In genomic region chr1:245923215-245923614, GRCh38 we compare ENCODE assay signal across 25 cellular contexts.
"Had no signal": no experiment of that assay in that cellular context is flagged by ENCODE, and none has a peak within 500 bp of the region (broad histone marks: within the 10 kb centered on the region; RNA-seq: fewer than 3 reads in every experiment).

No MANE protein-coding gene starts in this region.

- H3K4me1 Mint-ChIP-seq: natural killer cell; stimulated activated naive CD8-positive, alpha-beta T cell treated with anti-CD3 and anti-CD28 coated beads, Interleukin-15, amount 100 ng/mL, for 72 hours had no signal

- H3K27me3 Mint-ChIP-seq: stimulated activated naive CD8-positive, alpha-beta T cell treated with anti-CD3 and anti-CD28 coated beads, Interleukin-15, amount 100 ng/mL, for 72 hours had no signal

- H3K4me3 ChIP-seq: dorsolateral prefrontal cortex, gastrocnemius medialis, lower lobe of right lung, pancreas, smooth muscle cell, suprapubic skin, transverse colon, upper lobe of right lung, vagina had no signal

- H3K9me3 ChIP-seq: gastrocnemius medialis, neutrophil, pancreas, suprapubic skin, transverse colon, upper lobe of right lung, vagina had no signal

- H3K27ac ChIP-seq: dorsolateral prefrontal cortex, epithelial cell of prostate, gastrocnemius medialis, lower lobe of right lung, neutrophil, pancreas, suprapubic skin, transverse colon, upper lobe of right lung, vagina had no signal

- H3K4me1 ChIP-seq: gastrocnemius medialis, lower lobe of right lung, pancreas, suprapubic skin, transverse colon, upper lobe of right lung, vagina had no signal

- H3K4me2 ChIP-seq: smooth muscle cell had no signal

- H3K27ac Mint-ChIP-seq: natural killer cell; stimulated activated naive CD8-positive, alpha-beta T cell treated with anti-CD3 and anti-CD28 coated beads, Interleukin-15, amount 100 ng/mL, for 72 hours had no signal

- H3K4me3 Mint-ChIP-seq: natural killer cell; stimulated activated naive CD8-positive, alpha-beta T cell treated with anti-CD3 and anti-CD28 coated beads, Interleukin-15, amount 100 ng/mL, for 72 hours had no signal

- H3K36me3 ChIP-seq: gastrocnemius medialis, lower lobe of right lung, neutrophil, pancreas, suprapubic skin, transverse colon, upper lobe of right lung, vagina had no signal

- ATAC-seq: esophagus mucosa; gastrocnemius medialis; left ventricle myocardium superior; lower lobe of right lung; natural killer cell; pancreas; sciatic nerve; stimulated activated naive CD8-positive, alpha-beta T cell treated with anti-CD3 and anti-CD28 coated beads, Interleukin-15, amount 100 ng/mL, for 72 hours; upper lobe of right lung had no signal

- DNase-seq: dorsolateral prefrontal cortex; effector CD4-positive, alpha-beta T cell; foreskin fibroblast; gastrocnemius medialis; head of caudate nucleus; left ventricle myocardium superior; lower lobe of right lung; natural killer cell; pancreas; retina; stimulated activated CD4-positive, alpha-beta T cell treated with anti-CD3 and anti-CD28 coated beads, Interleukin-12 subunit alpha, Interleukin-12 subunit beta, amount 100 ng/mL, for 4 hours; stimulated activated CD4-positive, alpha-beta T cell treated with anti-CD3 and anti-CD28 coated beads, Interleukin-1b, Interleukin-23, amount 100 ng/mL, for 48 hours; stimulated activated CD4-positive, alpha-beta T cell treated with anti-CD3 and anti-CD28 coated beads, Interleukin-4, amount 100 ng/mL, for 1 hour; stimulated activated CD8-positive, alpha-beta memory T cell treated with anti-CD3 and anti-CD28 coated beads, Interleukin-4, amount 100 ng/mL, for 48 hours; stimulated activated naive CD4-positive, alpha-beta T cell; stimulated activated naive CD8-positive, alpha-beta T cell treated with anti-CD3 and anti-CD28 coated beads, Interleukin-15, amount 100 ng/mL, for 72 hours; transverse colon; upper lobe of right lung had no signal

- H3K27me3 ChIP-seq: dorsolateral prefrontal cortex, gastrocnemius medialis, neutrophil, pancreas, suprapubic skin, transverse colon, upper lobe of right lung, vagina had no signal

- H3K36me3 Mint-ChIP-seq: natural killer cell had no signal
